16 cellular contexts compared by ENCODE assay signal in genomic region chr20:5827861-5828260, GRCh38.
A peak's percentile ranks its signal among the peaks of the same experiment; 100 is the strongest.
DNase-seq lines count a peak whose midpoint lies in the region; ATAC-seq and TF ChIP-seq lines count a peak whose summit lies in the region.
"Had no signal": no experiment of that assay in that cellular context is flagged by ENCODE, and none has a peak within 500 bp of the region (broad histone marks: within the 10 kb centered on the region; RNA-seq: fewer than 3 reads in every experiment).

No MANE protein-coding gene starts in this region.

- ATAC-seq in Right ventricle myocardium superior (ENCODE audit: poor library complexity), result no peak
- no peak for ATAC-seq in WTC11
- ATAC-seq in stimulated activated effector memory CD8-positive, alpha-beta T cell treated with anti-CD3 and anti-CD28 coated beads, Interleukin-12 subunit alpha, Interleukin-12 subunit beta, amount 100 ng/mL, for 72 hours, result no peak
- no peak for ATAC-seq in HG03469 (IDR thresholded peaks at IDR 0.05; ENCODE audit: unreplicated experiment)
- ATAC-seq: CD8-positive, alpha-beta T cell had no signal

- H3K79me2 ChIP-seq in H9 (ENCODE audit: insufficient read depth, low read length), result no peaks in the 10 kb centered on the region

- peaks cover 43% of the 10 kb centered on the region for H3K4me1 ChIP-seq in left ventricle myocardium inferior
- H3K4me1 ChIP-seq in H9 (ENCODE audit: insufficient read depth, low read length), result peaks cover 3% of the 10 kb centered on the region
- H3K4me1 ChIP-seq: Caco-2 had no signal

- no peak overlapping the region for H3K23ac ChIP-seq in H9 (ENCODE audit: insufficient read length, low read depth, low read length)

- H4K5ac ChIP-seq in H9 (ENCODE audit: insufficient read length, low read depth, low read length), result peak overlapping the region; percentile 36

- no peaks in the 10 kb centered on the region for H3K9me3 ChIP-seq in left ventricle myocardium inferior (replicated peaks)
- no peaks in the 10 kb centered on the region for H3K9me3 ChIP-seq in H9 (ENCODE audit: control insufficient read depth, low read depth, low read length)
- H3K9me3 ChIP-seq: Caco-2, HAP-1 had no signal

- no peak overlapping the region for H2BK20ac ChIP-seq in H9 (ENCODE audit: low read depth, low read length, poor library complexity, severe bottlenecking)

- H3K36me3 Mint-ChIP-seq in H9 (ENCODE audit: insufficient read depth in 1 of 3, low read depth in 3 of 3), result no peaks in the 10 kb centered on the region; a peak in 1 of 7 replicates
- no peaks in the 10 kb centered on the region for H3K36me3 Mint-ChIP-seq in WTC11
- H3K36me3 Mint-ChIP-seq in stimulated activated effector memory CD8-positive, alpha-beta T cell treated with anti-CD3 and anti-CD28 coated beads, Interleukin-12 subunit alpha, Interleukin-12 subunit beta, amount 100 ng/mL, for 72 hours, result no peaks in the 10 kb centered on the region

- no peaks in the 10 kb centered on the region for H4K20me1 ChIP-seq in H9 (ENCODE audit: control insufficient read depth, insufficient read depth, insufficient read length)

- no peak overlapping the region for H3K4me2 ChIP-seq in H9 (ENCODE audit: insufficient read depth, insufficient read length, low read length)

- H2BK12ac ChIP-seq in H9 (ENCODE audit: insufficient read length, low read depth, low read length), result no peak overlapping the region

- no peak overlapping the region for H3K4ac ChIP-seq in H9 (ENCODE audit: low read depth, low read length)

- CTCF ChIA-PET in WTC11 (lab: Charles Lee), result no interaction called here

- no peak overlapping the region for H3K56ac ChIP-seq in H9 (ENCODE audit: insufficient read length, low read depth, low read length)

- no peaks in the 10 kb centered on the region for H3K79me1 ChIP-seq in H9 (ENCODE audit: insufficient read depth, low read depth, low read length, poor library complexity, severe bottlenecking)

- H2BK120ac ChIP-seq in H9 (ENCODE audit: low read depth, low read length, poor library complexity, severe bottlenecking), result no peak overlapping the region

- TF ChIP-seq CTCF in left ventricle myocardium inferior (IDR thresholded peaks at IDR 0.05; ENCODE audit: borderline replicate concordance), result no peak
- no peak for TF ChIP-seq CTCF in H9 (conservative IDR thresholded peaks at IDR 0.05)
- TF ChIP-seq CTCF in WTC11 (IDR thresholded peaks at IDR 0.05), result no peak
- no peak for TF ChIP-seq CTCF in brain microvascular endothelial cell (IDR thresholded peaks at IDR 0.05; ENCODE audit: low read depth, low read length, missing control alignments)

- no peak overlapping the region for H3K4me3 ChIP-seq in left ventricle myocardium inferior
- H3K4me3 ChIP-seq in brain microvascular endothelial cell (ENCODE audit: low read depth, low read length), result no peak overlapping the region
- H3K4me3 ChIP-seq: HAP-1 had no signal

- H3K27ac ChIP-seq in left ventricle myocardium inferior (replicated peaks), result peak overlapping the region; percentile 68
- H3K27ac ChIP-seq in H9 (ENCODE audit: insufficient read length, low read depth, low read length), result no peak overlapping the region
- no peak overlapping the region for H3K27ac ChIP-seq in brain microvascular endothelial cell
- H3K27ac ChIP-seq: 22Rv1 had no signal

- H3K27me3 Mint-ChIP-seq in H9 (ENCODE audit: low read depth) (no peaks in the 10 kb centered on the region), WTC11 (ENCODE audit: low read depth) (no peaks in the 10 kb centered on the region)

- H3K4me1 Mint-ChIP-seq in H9, result peaks cover 30 to 36% of the 10 kb centered on the region in 2 experiments
- peaks cover 27% of the 10 kb centered on the region for H3K4me1 Mint-ChIP-seq in WTC11
- peaks cover 31% of the 10 kb centered on the region for H3K4me1 Mint-ChIP-seq in stimulated activated effector memory CD8-positive, alpha-beta T cell treated with anti-CD3 and anti-CD28 coated beads, Interleukin-12 subunit alpha, Interleukin-12 subunit beta, amount 100 ng/mL, for 72 hours

- no peak overlapping the region for H3K9ac ChIP-seq in H9 (ENCODE audit: extremely low read depth, insufficient read length, low read length)

- no peak overlapping the region for H3K14ac ChIP-seq in H9 (ENCODE audit: insufficient read depth, low read length)

- H3K27ac Mint-ChIP-seq in H9 (no peak overlapping the region), WTC11 (peak overlapping the region; percentile 14; the same call in 1 of the 2 replicates)
- peak overlapping the region; percentile 43 for H3K27ac Mint-ChIP-seq in stimulated activated effector memory CD8-positive, alpha-beta T cell treated with anti-CD3 and anti-CD28 coated beads, Interleukin-12 subunit alpha, Interleukin-12 subunit beta, amount 100 ng/mL, for 72 hours
- H3K27ac Mint-ChIP-seq: CD8-positive, alpha-beta T cell; HFFc6 had no signal

- no peak overlapping the region for H4K91ac ChIP-seq in H9 (ENCODE audit: insufficient read length, low read depth, low read length)

- H2AFZ ChIP-seq in H9 (ENCODE audit: low read length), result no peak overlapping the region

- no peak overlapping the region for H2AK5ac ChIP-seq in H9 (ENCODE audit: insufficient read length, low read length)

- H3K18ac ChIP-seq in H9 (ENCODE audit: insufficient read length, low read depth, low read length), result no peak overlapping the region

- POLR2A ChIA-PET in WTC11 (lab: Charles Lee), result no interaction called here

- no peaks in the 10 kb centered on the region for H3K27me3 ChIP-seq in left ventricle myocardium inferior (ENCODE audit: low read depth)
- no peaks in the 10 kb centered on the region; the same call in 1 of the 2 replicates for H3K27me3 ChIP-seq in H9 (ENCODE audit: insufficient read depth, low read length)
- no peaks in the 10 kb centered on the region for H3K27me3 ChIP-seq in brain microvascular endothelial cell (replicated peaks)

- no peak for DNase-seq in left ventricle myocardium inferior
- no peak for DNase-seq in Right ventricle myocardium superior
- DNase-seq in H9, result no peak
- no peak for DNase-seq in WTC11 (ENCODE audit: low spot score)
- no peak for DNase-seq in stimulated activated effector memory CD8-positive, alpha-beta T cell treated with anti-CD3 and anti-CD28 coated beads, Interleukin-12 subunit alpha, Interleukin-12 subunit beta, amount 100 ng/mL, for 72 hours (ENCODE audit: low spot score in 2 of 2)
- no peak for DNase-seq in iPS-NIHi7 (ENCODE audit: extremely low spot score)
- no peak for DNase-seq in brain microvascular endothelial cell
- DNase-seq: Caco-2; CD8-positive, alpha-beta T cell; DMS153; DND-41; GOT3; HFFc6 had no signal

- H3K4me3 Mint-ChIP-seq in H9 (no peak overlapping the region), WTC11 (no peak overlapping the region)
- H3K4me3 Mint-ChIP-seq in stimulated activated effector memory CD8-positive, alpha-beta T cell treated with anti-CD3 and anti-CD28 coated beads, Interleukin-12 subunit alpha, Interleukin-12 subunit beta, amount 100 ng/mL, for 72 hours, result no peak overlapping the region
- H3K4me3 Mint-ChIP-seq: CD8-positive, alpha-beta T cell; HFFc6 had no signal

- H2BK15ac ChIP-seq in H9 (ENCODE audit: low read depth, low read length), result no peak overlapping the region

- in situ Hi-C loops in brain microvascular endothelial cell (cut with HindIII; ENCODE audit: low pct_ligation_motif_present, low sequenced_read_pairs), result no loop called here

- H3K36me3 ChIP-seq in left ventricle myocardium inferior, result no peaks in the 10 kb centered on the region
- no peaks in the 10 kb centered on the region for H3K36me3 ChIP-seq in brain microvascular endothelial cell (replicated peaks)
- H3K36me3 ChIP-seq: HAP-1 had no signal

- H4K8ac ChIP-seq in H9 (replicated peaks; ENCODE audit: insufficient read length, low read depth, low read length), result no peak overlapping the region

- no peak overlapping the region for H3T11ph ChIP-seq in H9 (ENCODE audit: low read length)

- H2BK5ac ChIP-seq in H9 (ENCODE audit: insufficient read length, low read length), result no peak overlapping the region

- intact Hi-C loops in left ventricle myocardium inferior (cut with micrococcal nuclease), result no loop called here
- intact Hi-C loops in Right ventricle myocardium superior (cut with DNase I), result no loop called here

- no peaks in the 10 kb centered on the region for H3K23me2 ChIP-seq in H9 (ENCODE audit: insufficient read length, low read depth, low read length, poor library complexity, severe bottlenecking)

- WGBS in H9 (ENCODE audit: extremely low coverage, insufficient read length, low lambda C conversion rate), result 100% methylated on average over 1 of the region's 1 CpG

- H3K9me3 Mint-ChIP-seq in H9 (no peaks in the 10 kb centered on the region; a peak in 1 of 5 replicates), WTC11 (no peaks in the 10 kb centered on the region)
- no peaks in the 10 kb centered on the region for H3K9me3 Mint-ChIP-seq in stimulated activated effector memory CD8-positive, alpha-beta T cell treated with anti-CD3 and anti-CD28 coated beads, Interleukin-12 subunit alpha, Interleukin-12 subunit beta, amount 100 ng/mL, for 72 hours
- H3K9me3 Mint-ChIP-seq: CD8-positive, alpha-beta T cell; HFFc6 had no signal

TF ChIP-seq in WTC11, 78 proteins besides CTCF, POLR2A, EP300 and RAD21 (continues in another document):
- TF ChIP-seq ZNF425 (CRISPR knock-in tag; conservative IDR thresholded peaks at IDR 0.05), result no peak
- TF ChIP-seq IRF2 (CRISPR knock-in tag; IDR thresholded peaks at IDR 0.05; ENCODE audit: borderline replicate concordance, low read depth), result no peak
- TF ChIP-seq ETV6 (CRISPR knock-in tag; IDR thresholded peaks at IDR 0.05), result no peak

Comparison
In these comparisons a context has a peak if more than half of its experiments do, and no peak if none do; other contexts are left out.
1. H3K27ac Mint-ChIP-seq: peak in WTC11 (single experiment) and stimulated activated effector memory CD8-positive, alpha-beta T cell treated with anti-CD3 and anti-CD28 coated beads, Interleukin-12 subunit alpha, Interleukin-12 subunit beta, amount 100 ng/mL, for 72 hours (single experiment); none in H9 (0 of 3).